ENCODE assay signal across 1 cellular context in the genomic region with DNA sequence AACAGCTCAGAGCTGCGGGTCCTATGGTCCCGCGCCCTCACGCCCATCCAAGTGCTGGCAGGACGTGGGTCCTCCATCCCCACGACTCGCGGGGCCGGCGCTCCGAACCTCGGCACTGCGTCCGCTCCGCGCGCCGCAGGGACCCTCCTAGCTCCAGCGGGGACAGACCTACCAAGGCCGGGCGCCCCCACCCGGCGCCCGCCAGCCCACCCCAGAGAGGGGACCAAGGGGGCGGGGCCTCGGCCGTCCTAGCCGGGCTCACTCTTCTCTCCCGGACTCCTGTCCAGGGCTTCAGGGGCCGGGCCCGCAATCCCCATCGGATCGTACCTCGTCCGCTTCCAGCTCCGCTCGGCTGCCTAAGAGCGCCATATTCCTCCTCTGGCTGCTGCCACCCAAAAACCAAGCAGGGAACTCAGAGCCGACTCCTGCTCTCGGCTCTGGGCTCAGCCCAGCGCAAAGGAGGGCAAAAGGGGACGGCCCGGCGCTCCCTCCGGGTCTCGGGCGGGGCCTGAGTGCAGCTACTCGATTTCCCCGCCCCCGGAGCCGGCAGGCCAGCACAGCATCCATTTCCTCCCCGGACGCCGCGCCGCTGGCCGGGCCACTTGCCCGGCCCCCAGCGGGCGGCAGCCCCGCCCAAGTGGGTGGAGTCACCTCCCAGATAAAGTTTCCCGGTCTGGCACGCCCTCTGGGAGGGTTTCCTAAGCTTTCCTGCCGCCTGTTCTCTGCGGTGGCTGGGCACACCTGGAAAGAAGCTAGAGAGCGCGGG.
TF ChIP-seq lines count a peak whose summit lies in the region.

A gene (minus strand): TSS at position 460 of the 766 bp plus-strand sequence. CDS start 91 bp downstream, at position 369.

TF ChIP-seq in HEK293, 187 proteins besides CTCF, POLR2A, EP300 and RAD21 (continued from another document and continues in another):
- TF ChIP-seq, protein P1, sequence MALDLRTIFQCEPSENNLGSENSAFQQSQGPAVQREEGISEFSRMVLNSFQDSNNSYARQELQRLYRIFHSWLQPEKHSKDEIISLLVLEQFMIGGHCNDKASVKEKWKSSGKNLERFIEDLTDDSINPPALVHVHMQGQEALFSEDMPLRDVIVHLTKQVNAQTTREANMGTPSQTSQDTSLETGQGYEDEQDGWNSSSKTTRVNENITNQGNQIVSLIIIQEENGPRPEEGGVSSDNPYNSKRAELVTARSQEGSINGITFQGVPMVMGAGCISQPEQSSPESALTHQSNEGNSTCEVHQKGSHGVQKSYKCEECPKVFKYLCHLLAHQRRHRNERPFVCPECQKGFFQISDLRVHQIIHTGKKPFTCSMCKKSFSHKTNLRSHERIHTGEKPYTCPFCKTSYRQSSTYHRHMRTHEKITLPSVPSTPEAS (tag by site-specific recombination; IDR thresholded peaks at IDR 0.05) = no peak
- TF ChIP-seq ZNF302 (tag by site-specific recombination; IDR thresholded peaks at IDR 0.05; ENCODE audit: low read depth) (no peak), KLF9 (tag by site-specific recombination; IDR thresholded peaks at IDR 0.05; ENCODE audit: low read depth) (peak; percentile 26), GLI4 (tag by site-specific recombination; IDR thresholded peaks at IDR 0.05) (no peak), IKZF3 (tag by site-specific recombination; IDR thresholded peaks at IDR 0.05) (peak; percentile 85), OVOL3 (tag by site-specific recombination; IDR thresholded peaks at IDR 0.05) (no peak), ZNF514 (tag by site-specific recombination; IDR thresholded peaks at IDR 0.05) (no peak), ZNF776 (tag by site-specific recombination; IDR thresholded peaks at IDR 0.05; ENCODE audit: borderline replicate concordance) (no peak), GLIS2 (tag by site-specific recombination; IDR thresholded peaks at IDR 0.05) (peak; percentile 81), TRIM28 (IDR thresholded peaks at IDR 0.05; ENCODE audit: borderline replicate concordance, low read length) (0 out of 2 replicates have a peak, but pooled peaks have one; percentile 20), ZFP3 (tag by site-specific recombination; IDR thresholded peaks at IDR 0.05; ENCODE audit: low read depth) (no peak), ZBTB17 (tag by site-specific recombination; IDR thresholded peaks at IDR 0.05) (peak; percentile 80), KLF1 (tag by site-specific recombination; IDR thresholded peaks at IDR 0.05) (peak; percentile 70), KLF7 (tag by site-specific recombination; IDR thresholded peaks at IDR 0.05; ENCODE audit: borderline replicate concordance) (no peak), GLIS1 (tag by site-specific recombination; IDR thresholded peaks at IDR 0.05) (peak; percentile 32), ZNF76 (tag by site-specific recombination; IDR thresholded peaks at IDR 0.05; ENCODE audit: borderline replicate concordance, low read depth) (no peak), ZBTB8A (tag by site-specific recombination; IDR thresholded peaks at IDR 0.05) (peak; percentile 26; the same call in 1 of the 2 replicates), ZEB2 (tag by site-specific recombination; IDR thresholded peaks at IDR 0.05) (peak; percentile 40; the same call in 1 of the 2 replicates), ZNF423 (tag by site-specific recombination; IDR thresholded peaks at IDR 0.05) (no peak), ZNF19 (tag by site-specific recombination; IDR thresholded peaks at IDR 0.05; ENCODE audit: low read depth) (no peak), ZNF658 (tag by site-specific recombination; IDR thresholded peaks at IDR 0.05) (no peak), ZNF311 (tag by site-specific recombination; IDR thresholded peaks at IDR 0.05; ENCODE audit: borderline replicate concordance) (no peak), ZNF610 (tag by site-specific recombination; IDR thresholded peaks at IDR 0.05; ENCODE audit: borderline replicate concordance) (no peak), ZNF214 (tag by site-specific recombination; IDR thresholded peaks at IDR 0.05; ENCODE audit: borderline replicate concordance) (no peak), ZNF600 (tag by site-specific recombination; IDR thresholded peaks at IDR 0.05) (0 out of 2 replicates have a peak, but pooled peaks have one; percentile 22), ZNF366 (tag by site-specific recombination; conservative IDR thresholded peaks at IDR 0.05) (no peak), ZNF138 (tag by site-specific recombination; IDR thresholded peaks at IDR 0.05; ENCODE audit: borderline replicate concordance) (no peak), ZNF169 (tag by site-specific recombination; IDR thresholded peaks at IDR 0.05) (no peak)
- TF ChIP-seq, protein P2, sequence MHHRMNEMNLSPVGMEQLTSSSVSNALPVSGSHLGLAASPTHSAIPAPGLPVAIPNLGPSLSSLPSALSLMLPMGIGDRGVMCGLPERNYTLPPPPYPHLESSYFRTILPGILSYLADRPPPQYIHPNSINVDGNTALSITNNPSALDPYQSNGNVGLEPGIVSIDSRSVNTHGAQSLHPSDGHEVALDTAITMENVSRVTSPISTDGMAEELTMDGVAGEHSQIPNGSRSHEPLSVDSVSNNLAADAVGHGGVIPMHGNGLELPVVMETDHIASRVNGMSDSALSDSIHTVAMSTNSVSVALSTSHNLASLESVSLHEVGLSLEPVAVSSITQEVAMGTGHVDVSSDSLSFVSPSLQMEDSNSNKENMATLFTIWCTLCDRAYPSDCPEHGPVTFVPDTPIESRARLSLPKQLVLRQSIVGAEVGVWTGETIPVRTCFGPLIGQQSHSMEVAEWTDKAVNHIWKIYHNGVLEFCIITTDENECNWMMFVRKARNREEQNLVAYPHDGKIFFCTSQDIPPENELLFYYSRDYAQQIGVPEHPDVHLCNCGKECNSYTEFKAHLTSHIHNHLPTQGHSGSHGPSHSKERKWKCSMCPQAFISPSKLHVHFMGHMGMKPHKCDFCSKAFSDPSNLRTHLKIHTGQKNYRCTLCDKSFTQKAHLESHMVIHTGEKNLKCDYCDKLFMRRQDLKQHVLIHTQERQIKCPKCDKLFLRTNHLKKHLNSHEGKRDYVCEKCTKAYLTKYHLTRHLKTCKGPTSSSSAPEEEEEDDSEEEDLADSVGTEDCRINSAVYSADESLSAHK (tag by site-specific recombination; IDR thresholded peaks at IDR 0.05) = no peak
- TF ChIP-seq, protein P3, sequence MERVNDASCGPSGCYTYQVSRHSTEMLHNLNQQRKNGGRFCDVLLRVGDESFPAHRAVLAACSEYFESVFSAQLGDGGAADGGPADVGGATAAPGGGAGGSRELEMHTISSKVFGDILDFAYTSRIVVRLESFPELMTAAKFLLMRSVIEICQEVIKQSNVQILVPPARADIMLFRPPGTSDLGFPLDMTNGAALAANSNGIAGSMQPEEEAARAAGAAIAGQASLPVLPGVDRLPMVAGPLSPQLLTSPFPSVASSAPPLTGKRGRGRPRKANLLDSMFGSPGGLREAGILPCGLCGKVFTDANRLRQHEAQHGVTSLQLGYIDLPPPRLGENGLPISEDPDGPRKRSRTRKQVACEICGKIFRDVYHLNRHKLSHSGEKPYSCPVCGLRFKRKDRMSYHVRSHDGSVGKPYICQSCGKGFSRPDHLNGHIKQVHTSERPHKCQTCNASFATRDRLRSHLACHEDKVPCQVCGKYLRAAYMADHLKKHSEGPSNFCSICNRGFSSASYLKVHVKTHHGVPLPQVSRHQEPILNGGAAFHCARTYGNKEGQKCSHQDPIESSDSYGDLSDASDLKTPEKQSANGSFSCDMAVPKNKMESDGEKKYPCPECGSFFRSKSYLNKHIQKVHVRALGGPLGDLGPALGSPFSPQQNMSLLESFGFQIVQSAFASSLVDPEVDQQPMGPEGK (tag by site-specific recombination; IDR thresholded peaks at IDR 0.05) = peak; percentile 77
- TF ChIP-seq, protein P4, sequence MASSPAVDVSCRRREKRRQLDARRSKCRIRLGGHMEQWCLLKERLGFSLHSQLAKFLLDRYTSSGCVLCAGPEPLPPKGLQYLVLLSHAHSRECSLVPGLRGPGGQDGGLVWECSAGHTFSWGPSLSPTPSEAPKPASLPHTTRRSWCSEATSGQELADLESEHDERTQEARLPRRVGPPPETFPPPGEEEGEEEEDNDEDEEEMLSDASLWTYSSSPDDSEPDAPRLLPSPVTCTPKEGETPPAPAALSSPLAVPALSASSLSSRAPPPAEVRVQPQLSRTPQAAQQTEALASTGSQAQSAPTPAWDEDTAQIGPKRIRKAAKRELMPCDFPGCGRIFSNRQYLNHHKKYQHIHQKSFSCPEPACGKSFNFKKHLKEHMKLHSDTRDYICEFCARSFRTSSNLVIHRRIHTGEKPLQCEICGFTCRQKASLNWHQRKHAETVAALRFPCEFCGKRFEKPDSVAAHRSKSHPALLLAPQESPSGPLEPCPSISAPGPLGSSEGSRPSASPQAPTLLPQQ (tag by site-specific recombination; IDR thresholded peaks at IDR 0.05) = no peak
- TF ChIP-seq, protein P5, sequence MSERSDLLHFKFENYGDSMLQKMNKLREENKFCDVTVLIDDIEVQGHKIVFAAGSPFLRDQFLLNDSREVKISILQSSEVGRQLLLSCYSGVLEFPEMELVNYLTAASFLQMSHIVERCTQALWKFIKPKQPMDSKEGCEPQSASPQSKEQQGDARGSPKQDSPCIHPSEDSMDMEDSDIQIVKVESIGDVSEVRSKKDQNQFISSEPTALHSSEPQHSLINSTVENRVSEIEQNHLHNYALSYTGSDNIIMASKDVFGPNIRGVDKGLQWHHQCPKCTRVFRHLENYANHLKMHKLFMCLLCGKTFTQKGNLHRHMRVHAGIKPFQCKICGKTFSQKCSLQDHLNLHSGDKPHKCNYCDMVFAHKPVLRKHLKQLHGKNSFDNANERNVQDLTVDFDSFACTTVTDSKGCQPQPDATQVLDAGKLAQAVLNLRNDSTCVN (tag by site-specific recombination; optimal IDR thresholded peaks at IDR 0.05) = peak; percentile 45
- TF ChIP-seq, protein P6, sequence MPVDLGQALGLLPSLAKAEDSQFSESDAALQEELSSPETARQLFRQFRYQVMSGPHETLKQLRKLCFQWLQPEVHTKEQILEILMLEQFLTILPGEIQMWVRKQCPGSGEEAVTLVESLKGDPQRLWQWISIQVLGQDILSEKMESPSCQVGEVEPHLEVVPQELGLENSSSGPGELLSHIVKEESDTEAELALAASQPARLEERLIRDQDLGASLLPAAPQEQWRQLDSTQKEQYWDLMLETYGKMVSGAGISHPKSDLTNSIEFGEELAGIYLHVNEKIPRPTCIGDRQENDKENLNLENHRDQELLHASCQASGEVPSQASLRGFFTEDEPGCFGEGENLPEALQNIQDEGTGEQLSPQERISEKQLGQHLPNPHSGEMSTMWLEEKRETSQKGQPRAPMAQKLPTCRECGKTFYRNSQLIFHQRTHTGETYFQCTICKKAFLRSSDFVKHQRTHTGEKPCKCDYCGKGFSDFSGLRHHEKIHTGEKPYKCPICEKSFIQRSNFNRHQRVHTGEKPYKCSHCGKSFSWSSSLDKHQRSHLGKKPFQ (tag by site-specific recombination; IDR thresholded peaks at IDR 0.05) = no peak
- TF ChIP-seq, protein P7, sequence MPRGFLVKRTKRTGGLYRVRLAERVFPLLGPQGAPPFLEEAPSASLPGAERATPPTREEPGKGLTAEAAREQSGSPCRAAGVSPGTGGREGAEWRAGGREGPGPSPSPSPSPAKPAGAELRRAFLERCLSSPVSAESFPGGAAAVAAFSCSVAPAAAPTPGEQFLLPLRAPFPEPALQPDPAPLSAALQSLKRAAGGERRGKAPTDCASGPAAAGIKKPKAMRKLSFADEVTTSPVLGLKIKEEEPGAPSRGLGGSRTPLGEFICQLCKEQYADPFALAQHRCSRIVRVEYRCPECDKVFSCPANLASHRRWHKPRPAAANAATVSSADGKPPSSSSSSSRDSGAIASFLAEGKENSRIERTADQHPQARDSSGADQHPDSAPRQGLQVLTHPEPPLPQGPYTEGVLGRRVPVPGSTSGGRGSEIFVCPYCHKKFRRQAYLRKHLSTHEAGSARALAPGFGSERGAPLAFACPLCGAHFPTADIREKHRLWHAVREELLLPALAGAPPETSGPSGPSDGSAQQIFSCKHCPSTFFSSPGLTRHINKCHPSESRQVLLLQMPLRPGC (tag by site-specific recombination; IDR thresholded peaks at IDR 0.05) = no peak
- TF ChIP-seq, protein P8, sequence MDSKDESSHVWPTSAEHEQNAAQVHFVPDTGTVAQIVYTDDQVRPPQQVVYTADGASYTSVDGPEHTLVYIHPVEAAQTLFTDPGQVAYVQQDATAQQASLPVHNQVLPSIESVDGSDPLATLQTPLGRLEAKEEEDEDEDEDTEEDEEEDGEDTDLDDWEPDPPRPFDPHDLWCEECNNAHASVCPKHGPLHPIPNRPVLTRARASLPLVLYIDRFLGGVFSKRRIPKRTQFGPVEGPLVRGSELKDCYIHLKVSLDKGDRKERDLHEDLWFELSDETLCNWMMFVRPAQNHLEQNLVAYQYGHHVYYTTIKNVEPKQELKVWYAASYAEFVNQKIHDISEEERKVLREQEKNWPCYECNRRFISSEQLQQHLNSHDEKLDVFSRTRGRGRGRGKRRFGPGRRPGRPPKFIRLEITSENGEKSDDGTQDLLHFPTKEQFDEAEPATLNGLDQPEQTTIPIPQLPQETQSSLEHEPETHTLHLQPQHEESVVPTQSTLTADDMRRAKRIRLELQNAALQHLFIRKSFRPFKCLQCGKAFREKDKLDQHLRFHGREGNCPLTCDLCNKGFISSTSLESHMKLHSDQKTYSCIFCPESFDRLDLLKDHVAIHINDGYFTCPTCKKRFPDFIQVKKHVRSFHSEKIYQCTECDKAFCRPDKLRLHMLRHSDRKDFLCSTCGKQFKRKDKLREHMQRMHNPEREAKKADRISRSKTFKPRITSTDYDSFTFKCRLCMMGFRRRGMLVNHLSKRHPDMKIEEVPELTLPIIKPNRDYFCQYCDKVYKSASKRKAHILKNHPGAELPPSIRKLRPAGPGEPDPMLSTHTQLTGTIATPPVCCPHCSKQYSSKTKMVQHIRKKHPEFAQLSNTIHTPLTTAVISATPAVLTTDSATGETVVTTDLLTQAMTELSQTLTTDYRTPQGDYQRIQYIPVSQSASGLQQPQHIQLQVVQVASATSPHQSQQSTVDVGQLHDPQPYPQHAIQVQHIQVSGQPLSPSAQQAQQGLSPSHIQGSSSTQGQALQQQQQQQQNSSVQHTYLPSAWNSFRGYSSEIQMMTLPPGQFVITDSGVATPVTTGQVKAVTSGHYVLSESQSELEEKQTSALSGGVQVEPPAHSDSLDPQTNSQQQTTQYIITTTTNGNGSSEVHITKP (tag by site-specific recombination; IDR thresholded peaks at IDR 0.05) = peak; percentile 64; the same call in 1 of the 2 replicates
- TF ChIP-seq, protein P9, sequence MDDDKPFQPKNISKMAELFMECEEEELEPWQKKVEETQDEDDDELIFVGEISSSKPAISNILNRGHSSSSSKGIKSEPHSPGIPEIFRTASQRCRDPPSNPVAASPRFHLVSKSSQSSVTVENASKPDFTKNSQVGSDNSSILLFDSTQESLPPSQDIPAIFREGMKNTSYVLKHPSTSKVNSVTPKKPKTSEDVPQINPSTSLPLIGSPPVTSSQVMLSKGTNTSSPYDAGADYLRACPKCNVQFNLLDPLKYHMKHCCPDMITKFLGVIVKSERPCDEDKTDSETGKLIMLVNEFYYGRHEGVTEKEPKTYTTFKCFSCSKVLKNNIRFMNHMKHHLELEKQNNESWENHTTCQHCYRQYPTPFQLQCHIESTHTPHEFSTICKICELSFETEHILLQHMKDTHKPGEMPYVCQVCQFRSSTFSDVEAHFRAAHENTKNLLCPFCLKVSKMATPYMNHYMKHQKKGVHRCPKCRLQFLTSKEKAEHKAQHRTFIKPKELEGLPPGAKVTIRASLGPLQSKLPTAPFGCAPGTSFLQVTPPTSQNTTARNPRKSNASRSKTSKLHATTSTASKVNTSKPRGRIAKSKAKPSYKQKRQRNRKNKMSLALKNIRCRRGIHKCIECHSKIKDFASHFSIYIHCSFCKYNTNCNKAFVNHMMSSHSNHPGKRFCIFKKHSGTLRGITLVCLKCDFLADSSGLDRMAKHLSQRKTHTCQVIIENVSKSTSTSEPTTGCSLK (tag by site-specific recombination; IDR thresholded peaks at IDR 0.05) = no peak
